9 cellular contexts compared by ENCODE assay signal in the genomic region with DNA sequence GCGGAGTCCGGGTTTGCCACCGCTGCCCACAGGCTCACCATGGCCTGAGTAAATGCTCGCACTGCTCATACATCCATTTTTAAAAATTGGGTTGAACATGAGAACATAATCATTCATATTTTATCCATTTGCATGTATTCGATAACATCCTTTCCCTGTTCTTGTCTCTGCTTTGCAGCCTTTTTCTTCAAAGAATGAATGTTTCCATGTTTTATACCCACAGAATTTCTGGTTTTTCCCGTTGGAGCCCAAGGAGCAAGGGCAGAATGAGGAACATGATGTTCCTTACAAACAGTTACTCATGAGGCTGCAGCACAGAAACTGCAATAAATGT.
DNase-seq lines count a peak whose midpoint lies in the region; ATAC-seq, FAIRE-seq and TF ChIP-seq lines count a peak whose summit lies in the region.
"Had no signal": no experiment of that assay in that cellular context is flagged by ENCODE, and none has a peak within 500 bp of the region (broad histone marks: within the 10 kb centered on the region; RNA-seq: fewer than 3 reads in every experiment).

No MANE protein-coding gene starts in this region.

- no peaks in the 10 kb centered on the region for H3K4me1 ChIP-seq in A549
- H3K4me1 ChIP-seq in H9 (ENCODE audit: insufficient read depth, low read length) = no peaks in the 10 kb centered on the region
- H3K4me1 ChIP-seq in Peyer's patch = peaks cover 8 to 21% (median 12%) of the 10 kb centered on the region in 4 donors

- DNase-seq in A549 (ENCODE audit: low read depth in 1 of 2, low spot score in 1 of 2) (no peak), H9 (no peak), mesothelial cell of epicardium (ENCODE audit: low spot score in 2 of 2, unreplicated experiment in 2 of 2) (no peak), NCI-H1048 (lab: John Stamatoyannopoulos, UW) (no peak), HK-2 (ENCODE audit: unreplicated experiment) (no peak), Peyer's patch (no peak)
- no peak for DNase-seq in activated naive CD8-positive, alpha-beta T cell treated with anti-CD3 and anti-CD28 coated beads, Interleukin-2, amount 50 U/mL, for 24 hours

- H3K36me3 Mint-ChIP-seq in H9 (ENCODE audit: insufficient read depth in 1 of 3, low read depth in 3 of 3) (no peaks in the 10 kb centered on the region), mesothelial cell of epicardium (no peaks in the 10 kb centered on the region)
- H3K36me3 Mint-ChIP-seq in activated naive CD8-positive, alpha-beta T cell treated with anti-CD3 and anti-CD28 coated beads, Interleukin-2, amount 50 U/mL, for 24 hours (ENCODE audit: low read depth) = no peaks in the 10 kb centered on the region

- no peak overlapping the region for H4K91ac ChIP-seq in H9 (ENCODE audit: insufficient read length, low read depth, low read length)

- H3K23ac ChIP-seq in H9 (ENCODE audit: insufficient read length, low read depth, low read length) = no peak overlapping the region

- H2BK20ac ChIP-seq in H9 (ENCODE audit: low read depth, low read length, poor library complexity, severe bottlenecking) = no peak overlapping the region

- H3K4me3 Mint-ChIP-seq in H9 (peak overlapping the region in 1 of 2 experiments; percentile 79; a peak in 2 of 5 replicates), mesothelial cell of epicardium (peak overlapping the region; percentile 36)
- H3K4me3 Mint-ChIP-seq in activated naive CD8-positive, alpha-beta T cell treated with anti-CD3 and anti-CD28 coated beads, Interleukin-2, amount 50 U/mL, for 24 hours = peak overlapping the region; percentile 29

- no peak for ATAC-seq in A549
- ATAC-seq in activated naive CD8-positive, alpha-beta T cell treated with anti-CD3 and anti-CD28 coated beads, Interleukin-2, amount 50 U/mL, for 24 hours = no peak
- ATAC-seq in HG03520 (IDR thresholded peaks at IDR 0.05; ENCODE audit: unreplicated experiment) = no peak

- H3K9me3 Mint-ChIP-seq in H9 (peaks cover 2 to 5% of the 10 kb centered on the region in 2 experiments; a peak in 2 of 5 replicates), mesothelial cell of epicardium (no peaks in the 10 kb centered on the region)
- H3K9me3 Mint-ChIP-seq in activated naive CD8-positive, alpha-beta T cell treated with anti-CD3 and anti-CD28 coated beads, Interleukin-2, amount 50 U/mL, for 24 hours = no peaks in the 10 kb centered on the region

- H3K23me2 ChIP-seq in H9 (ENCODE audit: insufficient read length, low read depth, low read length, poor library complexity, severe bottlenecking) = peaks cover 6% of the 10 kb centered on the region

- no peak for TF ChIP-seq POLR2A in A549 (IDR thresholded peaks at IDR 0.05; ENCODE audit: low read length)
- TF ChIP-seq POLR2A in Peyer's patch (IDR thresholded peaks at IDR 0.05) = no peak

- no peak overlapping the region for H3K14ac ChIP-seq in H9 (ENCODE audit: insufficient read depth, low read length)

- no peak overlapping the region for H2AK5ac ChIP-seq in H9 (ENCODE audit: insufficient read length, low read length)

- no peaks in the 10 kb centered on the region for H4K20me1 ChIP-seq in H9 (ENCODE audit: control insufficient read depth, insufficient read depth, insufficient read length)

- H3K27me3 ChIP-seq in H9 (ENCODE audit: insufficient read depth, low read length) (peaks cover 8% of the 10 kb centered on the region; the same call in 1 of the 2 replicates), Peyer's patch (no peaks in the 10 kb centered on the region)

- H3K4me1 Mint-ChIP-seq in H9 = no peaks in the 10 kb centered on the region
- H3K4me1 Mint-ChIP-seq in activated naive CD8-positive, alpha-beta T cell treated with anti-CD3 and anti-CD28 coated beads, Interleukin-2, amount 50 U/mL, for 24 hours = peaks cover 3% of the 10 kb centered on the region
- no peaks in the 10 kb centered on the region for H3K4me1 Mint-ChIP-seq in mesothelial cell of epicardium

- peak overlapping the region; percentile 99 for H3K4me2 ChIP-seq in A549
- peak overlapping the region; percentile 53 for H3K4me2 ChIP-seq in H9 (ENCODE audit: insufficient read depth, insufficient read length, low read length)

- no peak overlapping the region for H4K5ac ChIP-seq in H9 (ENCODE audit: insufficient read length, low read depth, low read length)

- TF ChIP-seq CTCF in A549 (IDR thresholded peaks at IDR 0.05) = 0 out of 3 replicates have a peak, but pooled peaks have one; percentile 2
- 0 out of 3 replicates have a peak, but pooled peaks have one; percentile 1 for TF ChIP-seq CTCF in H9 (conservative IDR thresholded peaks at IDR 0.05)
- peak; percentile 13 for TF ChIP-seq CTCF in mesothelial cell of epicardium (IDR thresholded peaks at IDR 0.05; ENCODE audit: unreplicated experiment)
- no peak for TF ChIP-seq CTCF in Peyer's patch (IDR thresholded peaks at IDR 0.05)

- no peak for TF ChIP-seq RAD21 in A549 (conservative IDR thresholded peaks at IDR 0.05 in 1 of 2, IDR thresholded peaks at IDR 0.05 in 1 of 2)

- no peak overlapping the region for H3K9ac ChIP-seq in H9 (ENCODE audit: extremely low read depth, insufficient read length, low read length)

- no peaks in the 10 kb centered on the region for H3K79me1 ChIP-seq in H9 (ENCODE audit: insufficient read depth, low read depth, low read length, poor library complexity, severe bottlenecking)

- POLR2A ChIA-PET in A549 (lab: Yijun Ruan, JAX) = no interaction called here

- no peak overlapping the region for H4K8ac ChIP-seq in H9 (replicated peaks; ENCODE audit: insufficient read length, low read depth, low read length)

- TF ChIP-seq EP300 in A549 (IDR thresholded peaks at IDR 0.05) = no peak

- no peak for FAIRE-seq in A549 (lab: Jason Lieb, UNC)

- peak overlapping the region; percentile 50; the same call in 1 of the 3 replicates for H3K4me3 ChIP-seq in A549
- H3K4me3 ChIP-seq in Peyer's patch = peak overlapping the region in 2 of 4 donors; percentile 33 to 44

- H3K18ac ChIP-seq in H9 (ENCODE audit: insufficient read length, low read depth, low read length) = no peak overlapping the region

- H3K79me2 ChIP-seq in H9 (ENCODE audit: insufficient read depth, low read length) = no peaks in the 10 kb centered on the region

- no peak overlapping the region for H3K56ac ChIP-seq in H9 (ENCODE audit: insufficient read length, low read depth, low read length)

- peaks cover 55% of the 10 kb centered on the region for H3K27me3 Mint-ChIP-seq in H9 (ENCODE audit: low read depth)
- peaks cover 14% of the 10 kb centered on the region for H3K27me3 Mint-ChIP-seq in activated naive CD8-positive, alpha-beta T cell treated with anti-CD3 and anti-CD28 coated beads, Interleukin-2, amount 50 U/mL, for 24 hours
- peaks cover 49% of the 10 kb centered on the region for H3K27me3 Mint-ChIP-seq in mesothelial cell of epicardium (ENCODE audit: low read depth)

- H2BK5ac ChIP-seq in H9 (ENCODE audit: insufficient read length, low read length) = no peak overlapping the region

- 4% methylated on average over 6 of the region's 6 CpGs for WGBS in A549 (ENCODE audit: missing lambda C conversion rate)
- no CpG with 5 or more reads among the region's 6 CpGs for WGBS in H9 (ENCODE audit: extremely low coverage, insufficient read length, low lambda C conversion rate)

- H3K36me3 ChIP-seq in Peyer's patch = no peaks in the 10 kb centered on the region
- H3K36me3 ChIP-seq: prostate gland had no signal

- no peak overlapping the region for H2BK12ac ChIP-seq in H9 (ENCODE audit: insufficient read length, low read depth, low read length)

- no peak overlapping the region for H2AFZ ChIP-seq in H9 (ENCODE audit: low read length)

- CTCF ChIA-PET in A549 (lab: Yijun Ruan, JAX) = interaction anchor here (0.6 to 3.3 kb wide), 11 partner anchors 8 to 521 kb away, joined by 3 to 26 read pairs (median 8); a partner anchor contains a TSS

- H2BK15ac ChIP-seq in H9 (ENCODE audit: low read depth, low read length) = no peak overlapping the region

- H3K27ac ChIP-seq in A549 (no peak overlapping the region), H9 (ENCODE audit: insufficient read length, low read depth, low read length) (no peak overlapping the region), Peyer's patch (no peak overlapping the region)
- H3K27ac ChIP-seq: prostate gland had no signal

- H3K27ac Mint-ChIP-seq in H9 = no peak overlapping the region
- no peak overlapping the region for H3K27ac Mint-ChIP-seq in activated naive CD8-positive, alpha-beta T cell treated with anti-CD3 and anti-CD28 coated beads, Interleukin-2, amount 50 U/mL, for 24 hours
- no peak overlapping the region for H3K27ac Mint-ChIP-seq in mesothelial cell of epicardium

- H3K9me3 ChIP-seq in A549 = no peaks in the 10 kb centered on the region; the same call in 2 of the 3 replicates
- H3K9me3 ChIP-seq in H9 (ENCODE audit: control insufficient read depth, low read depth, low read length) = no peaks in the 10 kb centered on the region
- no peaks in the 10 kb centered on the region for H3K9me3 ChIP-seq in Peyer's patch
- H3K9me3 ChIP-seq: prostate gland had no signal

- H2BK120ac ChIP-seq in H9 (ENCODE audit: low read depth, low read length, poor library complexity, severe bottlenecking) = no peak overlapping the region

- H3T11ph ChIP-seq in H9 (ENCODE audit: low read length) = no peak overlapping the region

- H3K4ac ChIP-seq in H9 (ENCODE audit: low read depth, low read length) = no peak overlapping the region

TF ChIP-seq in A549, 52 proteins besides CTCF, POLR2A, EP300 and RAD21 (continues in another document):
- no peak for TF ChIP-seq ZFP36 (IDR thresholded peaks at IDR 0.05; ENCODE audit: borderline replicate concordance, partially characterized antibody)
- TF ChIP-seq HDAC2 (IDR thresholded peaks at IDR 0.05) = no peak
- no peak for TF ChIP-seq SREBF2 (IDR thresholded peaks at IDR 0.05)
- TF ChIP-seq NR3C1 (IDR thresholded peaks at IDR 0.05) = no peak
- TF ChIP-seq HOXB13 (CRISPR knock-in tag; IDR thresholded peaks at IDR 0.05; ENCODE audit: low read depth) = no peak
- TF ChIP-seq ZSCAN20 (CRISPR knock-in tag; IDR thresholded peaks at IDR 0.05) = no peak
- TF ChIP-seq, protein P1, sequence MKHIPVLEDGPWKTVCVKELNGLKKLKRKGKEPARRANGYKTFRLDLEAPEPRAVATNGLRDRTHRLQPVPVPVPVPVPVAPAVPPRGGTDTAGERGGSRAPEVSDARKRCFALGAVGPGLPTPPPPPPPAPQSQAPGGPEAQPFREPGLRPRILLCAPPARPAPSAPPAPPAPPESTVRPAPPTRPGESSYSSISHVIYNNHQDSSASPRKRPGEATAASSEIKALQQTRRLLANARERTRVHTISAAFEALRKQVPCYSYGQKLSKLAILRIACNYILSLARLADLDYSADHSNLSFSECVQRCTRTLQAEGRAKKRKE (CRISPR knock-in tag; IDR thresholded peaks at IDR 0.05; ENCODE audit: low read depth) = no peak
- no peak for TF ChIP-seq ZC3H11A (IDR thresholded peaks at IDR 0.05)
- no peak for TF ChIP-seq TFCP2L1 (CRISPR knock-in tag; IDR thresholded peaks at IDR 0.05)
- no peak for TF ChIP-seq MAZ (IDR thresholded peaks at IDR 0.05; ENCODE audit: borderline replicate concordance, low read depth, low read length)

Comparison
In these comparisons a context has a peak if more than half of its experiments do, and no peak if none do; other contexts are left out.
1. CTCF ChIP-seq: peak in A549 (single experiment), H9 (single experiment) and mesothelial cell of epicardium (single experiment); none in Peyer's patch (0 of 6).